In the genomic region with DNA sequence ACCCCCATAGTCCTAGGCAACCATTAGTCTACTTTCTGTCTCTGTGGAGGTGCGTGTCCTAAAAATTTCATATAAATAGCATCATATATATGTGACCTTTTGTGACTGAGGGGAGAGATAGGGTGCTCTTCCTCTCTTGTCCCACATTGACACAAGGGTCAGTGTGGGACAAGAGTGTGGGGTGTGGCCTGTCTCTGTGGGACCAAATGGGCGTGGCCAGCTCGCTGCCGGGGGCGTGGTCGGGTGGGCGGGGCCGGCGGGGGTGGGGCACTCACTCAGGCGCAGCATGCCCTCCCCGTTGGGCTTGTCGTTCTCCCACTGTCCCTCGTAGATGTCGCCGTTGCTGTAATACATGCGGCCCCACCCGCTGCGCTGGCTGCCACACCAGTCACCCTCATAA, we compare ENCODE assay signal across 12 cellular contexts. TPM values are rescaled to one million over a fixed set of nuclear protein-coding genes. Genes with fewer than 3 reads are reported as not detected.
"Had no signal": no experiment of that assay in that cellular context is flagged by ENCODE, and none has a peak within 500 bp of the region (broad histone marks: within the 10 kb centered on the region; RNA-seq: fewer than 3 reads in every experiment).

No MANE protein-coding gene starts in this region.

- H3K4me3 ChIP-seq: psoas muscle, right lobe of liver, smooth muscle cell, stomach had no signal

- H3K36me3 ChIP-seq: right lobe of liver, stomach had no signal

- H3K27me3 Mint-ChIP-seq: activated naive CD8-positive, alpha-beta T cell had no signal

- DNase-seq: activated gamma-delta T cell; activated T-cell treated with anti-CD3 and anti-CD28 coated beads, Interleukin-2, amount 50 U/mL, for 48 hours; amniotic stem cell; foreskin melanocyte; kidney glomerular epithelial cell; psoas muscle; right lobe of liver; stimulated activated CD4-positive, alpha-beta T cell treated with anti-CD3 and anti-CD28 coated beads, Interleukin-4, amount 100 ng/mL, for 4 hours; stomach had no signal

- H3K27ac Mint-ChIP-seq: activated naive CD8-positive, alpha-beta T cell had no signal

- ATAC-seq: psoas muscle, right lobe of liver had no signal

- H3K4me3 Mint-ChIP-seq: activated naive CD8-positive, alpha-beta T cell had no signal

- H3K4me2 ChIP-seq: smooth muscle cell had no signal

- H3K27me3 ChIP-seq: right lobe of liver, stomach had no signal

- H3K27ac ChIP-seq: psoas muscle, right lobe of liver, stomach had no signal

- H3K4me1 ChIP-seq: psoas muscle, right lobe of liver had no signal

- H3K9me3 ChIP-seq: psoas muscle, right lobe of liver, stomach had no signal

RNA-seq across cellular contexts. Expression of gene MORN3, which starts 15.5 kb away (rescaled TPM):
- total RNA-seq: mesenteric fat pad, psoas muscle had no signal
